ENCODE assay signal across 10 cellular contexts in the genomic region with DNA sequence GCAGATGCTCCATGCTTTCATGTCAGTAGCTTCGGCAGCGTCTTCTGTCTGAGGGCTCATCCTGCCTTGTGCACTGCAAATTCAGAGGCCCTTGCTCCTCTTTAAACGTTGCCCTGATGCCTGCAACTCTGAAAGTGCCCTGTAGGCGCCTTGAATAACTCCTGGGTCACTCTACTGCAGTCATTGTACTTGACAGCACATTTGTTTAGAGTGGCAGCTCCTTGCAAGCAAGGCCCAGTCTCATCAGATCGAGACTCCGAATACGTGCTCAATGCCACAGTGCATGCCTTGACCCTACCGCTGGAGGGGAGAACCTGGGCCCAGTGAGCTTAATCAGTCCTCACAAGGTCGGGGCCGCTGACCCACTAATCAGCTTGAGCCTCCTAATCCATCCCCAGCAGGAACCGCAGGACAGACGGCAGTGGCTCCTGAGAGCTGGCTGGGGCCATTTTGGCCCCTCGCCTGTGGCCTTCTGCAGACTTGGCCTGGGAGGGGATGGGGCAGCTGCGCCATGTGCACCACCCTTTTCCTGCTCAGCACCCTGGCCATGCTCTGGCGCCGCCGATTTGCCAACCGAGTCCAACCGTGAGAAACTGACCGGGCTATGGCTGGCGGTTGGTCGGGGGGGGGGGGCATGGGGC. TPM values are rescaled to one million over a fixed set of nuclear protein-coding genes. Genes with fewer than 3 reads are reported as not detected.
DNase-seq lines count a peak whose midpoint lies in the region; ATAC-seq and TF ChIP-seq lines count a peak whose summit lies in the region.
"Had no signal": no experiment of that assay in that cellular context is flagged by ENCODE, and none has a peak within 500 bp of the region (broad histone marks: within the 10 kb centered on the region; RNA-seq: fewer than 3 reads in every experiment).

A gene with protein sequence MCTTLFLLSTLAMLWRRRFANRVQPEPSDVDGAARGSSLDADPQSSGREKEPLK (plus strand): TSS at position 414 of the 641 bp plus-strand sequence. CDS start 98 bp downstream, at position 512.

- H3K27ac ChIP-seq in DND-41 (ENCODE audit: low read length) (no peak within 1 kb of the TSS), left ventricle myocardium inferior (replicated peaks) (peak within 1 kb of the TSS; percentile 93), sigmoid colon (peak within 1 kb of the TSS; percentile 66 to 79 (median 74))

- no peaks in the 10 kb centered on the region for H3K9me3 Mint-ChIP-seq in activated CD4-positive, alpha-beta memory T cell treated with anti-CD3 and anti-CD28 coated beads for 36 hours

- intact Hi-C loops in left ventricle myocardium inferior (cut with micrococcal nuclease), result no loop called here
- intact Hi-C loops in sigmoid colon (cut with DNase I), result no loop called here
- intact Hi-C loops in activated CD4-positive, alpha-beta memory T cell treated with anti-CD3 and anti-CD28 coated beads for 36 hours (cut with micrococcal nuclease), result no loop called here

- peaks cover 46% of the 10 kb centered on the region for H3K27me3 Mint-ChIP-seq in activated CD4-positive, alpha-beta memory T cell treated with anti-CD3 and anti-CD28 coated beads for 36 hours

- no peak within 1 kb of the TSS for H2AFZ ChIP-seq in DND-41 (ENCODE audit: low read depth, low read length)

- no peaks in the 10 kb centered on the region for H3K36me3 ChIP-seq in DND-41 (ENCODE audit: insufficient read depth, low read length)
- H3K36me3 ChIP-seq in left ventricle myocardium inferior, result no peaks in the 10 kb centered on the region
- H3K36me3 ChIP-seq in sigmoid colon, result no peaks in the 10 kb centered on the region

- H3K27me3 ChIP-seq in DND-41 (ENCODE audit: insufficient read depth, low read length, poor library complexity) (no peaks in the 10 kb centered on the region), left ventricle myocardium inferior (ENCODE audit: low read depth) (peaks cover 18% of the 10 kb centered on the region), sigmoid colon (peaks cover 14 to 64% (median 53%) of the 10 kb centered on the region in 3 donors)

- H3K4me1 Mint-ChIP-seq in activated CD4-positive, alpha-beta memory T cell treated with anti-CD3 and anti-CD28 coated beads for 36 hours (ENCODE audit: low read depth), result no peaks in the 10 kb centered on the region

- no peaks in the 10 kb centered on the region for H3K79me2 ChIP-seq in DND-41 (ENCODE audit: insufficient read depth, low read length)

- POLR2A ChIA-PET in activated CD4-positive, alpha-beta memory T cell treated with anti-CD3 and anti-CD28 coated beads for 36 hours (lab: Charles Lee), result no interaction called here

- DNase-seq in DND-41 (no peak), left ventricle myocardium inferior (peak; percentile 17), sigmoid colon (no peak), AG08395 (ENCODE audit: low spot score) (no peak), NCI-H1694 (lab: John Stamatoyannopoulos, UW) (no peak), NCI-H1417 treated with DMSO at 0.1 percent for 48 hours (lab: John Stamatoyannopoulos, UW) (no peak)
- no peak for DNase-seq in activated CD4-positive, alpha-beta memory T cell treated with anti-CD3 and anti-CD28 coated beads for 36 hours
- DNase-seq: activated effector memory CD4-positive, alpha-beta T cell treated with anti-CD3 and anti-CD28 coated beads, Interleukin-2, amount 50 U/mL, for 16 hours; NCI-H187 treated with DMSO at 0.1 percent for 48 hours had no signal

- TF ChIP-seq POLR2A in sigmoid colon (IDR thresholded peaks at IDR 0.05), result no peak

- no peak within 1 kb of the TSS for H3K4me2 ChIP-seq in DND-41 (ENCODE audit: insufficient read depth, low read length)

- H3K4me1 ChIP-seq in DND-41 (ENCODE audit: insufficient read depth, low read length) (no peaks in the 10 kb centered on the region), left ventricle myocardium inferior (peaks cover 92% of the 10 kb centered on the region), sigmoid colon (peaks cover 0 to 54% (median 32%) of the 10 kb centered on the region in 4 donors)

- no peak for TF ChIP-seq EP300 in sigmoid colon (IDR thresholded peaks at IDR 0.05)

- H3K9ac ChIP-seq in DND-41 (ENCODE audit: low read depth, low read length), result no peak within 1 kb of the TSS

- CTCF ChIA-PET in activated CD4-positive, alpha-beta memory T cell treated with anti-CD3 and anti-CD28 coated beads for 36 hours (lab: Charles Lee), result interaction anchor here (1.1 to 1.9 kb wide), 4 partner anchors 9 to 84 kb away, joined by 3 to 9 read pairs (median 4); no protein-coding TSS in a partner anchor

- H3K4me3 Mint-ChIP-seq in activated CD4-positive, alpha-beta memory T cell treated with anti-CD3 and anti-CD28 coated beads for 36 hours, result no peak within 1 kb of the TSS

- TF ChIP-seq CTCF in DND-41 (IDR thresholded peaks at IDR 0.05; ENCODE audit: borderline replicate concordance, extremely low read depth, low read length, poor library complexity, severe bottlenecking) (peak; percentile 9), WI38 (IDR thresholded peaks at IDR 0.05; ENCODE audit: low read depth, low read length) (no peak), left ventricle myocardium inferior (IDR thresholded peaks at IDR 0.05; ENCODE audit: borderline replicate concordance) (no peak), sigmoid colon (IDR thresholded peaks at IDR 0.05) (no peak)

- H4K20me1 ChIP-seq in DND-41 (ENCODE audit: insufficient read depth, low read length), result no peaks in the 10 kb centered on the region

- H3K36me3 Mint-ChIP-seq in activated CD4-positive, alpha-beta memory T cell treated with anti-CD3 and anti-CD28 coated beads for 36 hours, result no peaks in the 10 kb centered on the region

- ATAC-seq in DND-41 (ENCODE audit: insufficient read depth, low read depth), result no peak

- no peak within 1 kb of the TSS for H3K27ac Mint-ChIP-seq in activated CD4-positive, alpha-beta memory T cell treated with anti-CD3 and anti-CD28 coated beads for 36 hours

- H3K4me3 ChIP-seq in DND-41 (ENCODE audit: low read depth in 1 of 2, low read length in 2 of 2) (no peak within 1 kb of the TSS), WI38 (ENCODE audit: low read depth, low read length) (peak within 1 kb of the TSS; percentile 33; the same call in 1 of the 2 replicates), left ventricle myocardium inferior (peak within 1 kb of the TSS; percentile 73), sigmoid colon (peak within 1 kb of the TSS in 3 of 4 donors; percentile 41 to 54 (median 44))

- 79 to 84% methylated on average over 22 of the region's 22 CpGs for WGBS in sigmoid colon, 2 donors

- H3K9me3 ChIP-seq in DND-41 (ENCODE audit: insufficient read depth, low read length, severe bottlenecking) (no peaks in the 10 kb centered on the region), left ventricle myocardium inferior (replicated peaks) (no peaks in the 10 kb centered on the region), sigmoid colon (no peaks in the 10 kb centered on the region)

RNA-seq across cellular contexts. Expression of the gene that starts here (rescaled TPM):
- total RNA-seq in left ventricle myocardium inferior (3.9 TPM), sigmoid colon (1 to 10 TPM; 1.1 to 6.1 (median 3.6) TPM)
- polyA plus RNA-seq in sigmoid colon, result 1 to 10 TPM in 2 of 3 donors, not detected in 1; 4.8 to 7.1 TPM
- not detected for total RNA-seq in activated CD4-positive, alpha-beta memory T cell treated with anti-CD3 and anti-CD28 coated beads for 36 hours

Comparison
In these comparisons a context has a peak if more than half of its experiments do, and no peak if none do; other contexts are left out.
1. H3K4me3 ChIP-seq: peak in WI38 (single experiment), left ventricle myocardium inferior (single experiment) and sigmoid colon (3 of 4); none in DND-41 (0 of 2).